In genomic region chr10:127872871-127873600, GRCh38 we compare ENCODE assay signal across 1 cellular context.
TF ChIP-seq lines count a peak whose summit lies in the region.

No MANE protein-coding gene starts in this region.

TF ChIP-seq in H1, 55 proteins besides CTCF, POLR2A, EP300 and RAD21 (continued from another document):
- TF ChIP-seq, protein P1, sequence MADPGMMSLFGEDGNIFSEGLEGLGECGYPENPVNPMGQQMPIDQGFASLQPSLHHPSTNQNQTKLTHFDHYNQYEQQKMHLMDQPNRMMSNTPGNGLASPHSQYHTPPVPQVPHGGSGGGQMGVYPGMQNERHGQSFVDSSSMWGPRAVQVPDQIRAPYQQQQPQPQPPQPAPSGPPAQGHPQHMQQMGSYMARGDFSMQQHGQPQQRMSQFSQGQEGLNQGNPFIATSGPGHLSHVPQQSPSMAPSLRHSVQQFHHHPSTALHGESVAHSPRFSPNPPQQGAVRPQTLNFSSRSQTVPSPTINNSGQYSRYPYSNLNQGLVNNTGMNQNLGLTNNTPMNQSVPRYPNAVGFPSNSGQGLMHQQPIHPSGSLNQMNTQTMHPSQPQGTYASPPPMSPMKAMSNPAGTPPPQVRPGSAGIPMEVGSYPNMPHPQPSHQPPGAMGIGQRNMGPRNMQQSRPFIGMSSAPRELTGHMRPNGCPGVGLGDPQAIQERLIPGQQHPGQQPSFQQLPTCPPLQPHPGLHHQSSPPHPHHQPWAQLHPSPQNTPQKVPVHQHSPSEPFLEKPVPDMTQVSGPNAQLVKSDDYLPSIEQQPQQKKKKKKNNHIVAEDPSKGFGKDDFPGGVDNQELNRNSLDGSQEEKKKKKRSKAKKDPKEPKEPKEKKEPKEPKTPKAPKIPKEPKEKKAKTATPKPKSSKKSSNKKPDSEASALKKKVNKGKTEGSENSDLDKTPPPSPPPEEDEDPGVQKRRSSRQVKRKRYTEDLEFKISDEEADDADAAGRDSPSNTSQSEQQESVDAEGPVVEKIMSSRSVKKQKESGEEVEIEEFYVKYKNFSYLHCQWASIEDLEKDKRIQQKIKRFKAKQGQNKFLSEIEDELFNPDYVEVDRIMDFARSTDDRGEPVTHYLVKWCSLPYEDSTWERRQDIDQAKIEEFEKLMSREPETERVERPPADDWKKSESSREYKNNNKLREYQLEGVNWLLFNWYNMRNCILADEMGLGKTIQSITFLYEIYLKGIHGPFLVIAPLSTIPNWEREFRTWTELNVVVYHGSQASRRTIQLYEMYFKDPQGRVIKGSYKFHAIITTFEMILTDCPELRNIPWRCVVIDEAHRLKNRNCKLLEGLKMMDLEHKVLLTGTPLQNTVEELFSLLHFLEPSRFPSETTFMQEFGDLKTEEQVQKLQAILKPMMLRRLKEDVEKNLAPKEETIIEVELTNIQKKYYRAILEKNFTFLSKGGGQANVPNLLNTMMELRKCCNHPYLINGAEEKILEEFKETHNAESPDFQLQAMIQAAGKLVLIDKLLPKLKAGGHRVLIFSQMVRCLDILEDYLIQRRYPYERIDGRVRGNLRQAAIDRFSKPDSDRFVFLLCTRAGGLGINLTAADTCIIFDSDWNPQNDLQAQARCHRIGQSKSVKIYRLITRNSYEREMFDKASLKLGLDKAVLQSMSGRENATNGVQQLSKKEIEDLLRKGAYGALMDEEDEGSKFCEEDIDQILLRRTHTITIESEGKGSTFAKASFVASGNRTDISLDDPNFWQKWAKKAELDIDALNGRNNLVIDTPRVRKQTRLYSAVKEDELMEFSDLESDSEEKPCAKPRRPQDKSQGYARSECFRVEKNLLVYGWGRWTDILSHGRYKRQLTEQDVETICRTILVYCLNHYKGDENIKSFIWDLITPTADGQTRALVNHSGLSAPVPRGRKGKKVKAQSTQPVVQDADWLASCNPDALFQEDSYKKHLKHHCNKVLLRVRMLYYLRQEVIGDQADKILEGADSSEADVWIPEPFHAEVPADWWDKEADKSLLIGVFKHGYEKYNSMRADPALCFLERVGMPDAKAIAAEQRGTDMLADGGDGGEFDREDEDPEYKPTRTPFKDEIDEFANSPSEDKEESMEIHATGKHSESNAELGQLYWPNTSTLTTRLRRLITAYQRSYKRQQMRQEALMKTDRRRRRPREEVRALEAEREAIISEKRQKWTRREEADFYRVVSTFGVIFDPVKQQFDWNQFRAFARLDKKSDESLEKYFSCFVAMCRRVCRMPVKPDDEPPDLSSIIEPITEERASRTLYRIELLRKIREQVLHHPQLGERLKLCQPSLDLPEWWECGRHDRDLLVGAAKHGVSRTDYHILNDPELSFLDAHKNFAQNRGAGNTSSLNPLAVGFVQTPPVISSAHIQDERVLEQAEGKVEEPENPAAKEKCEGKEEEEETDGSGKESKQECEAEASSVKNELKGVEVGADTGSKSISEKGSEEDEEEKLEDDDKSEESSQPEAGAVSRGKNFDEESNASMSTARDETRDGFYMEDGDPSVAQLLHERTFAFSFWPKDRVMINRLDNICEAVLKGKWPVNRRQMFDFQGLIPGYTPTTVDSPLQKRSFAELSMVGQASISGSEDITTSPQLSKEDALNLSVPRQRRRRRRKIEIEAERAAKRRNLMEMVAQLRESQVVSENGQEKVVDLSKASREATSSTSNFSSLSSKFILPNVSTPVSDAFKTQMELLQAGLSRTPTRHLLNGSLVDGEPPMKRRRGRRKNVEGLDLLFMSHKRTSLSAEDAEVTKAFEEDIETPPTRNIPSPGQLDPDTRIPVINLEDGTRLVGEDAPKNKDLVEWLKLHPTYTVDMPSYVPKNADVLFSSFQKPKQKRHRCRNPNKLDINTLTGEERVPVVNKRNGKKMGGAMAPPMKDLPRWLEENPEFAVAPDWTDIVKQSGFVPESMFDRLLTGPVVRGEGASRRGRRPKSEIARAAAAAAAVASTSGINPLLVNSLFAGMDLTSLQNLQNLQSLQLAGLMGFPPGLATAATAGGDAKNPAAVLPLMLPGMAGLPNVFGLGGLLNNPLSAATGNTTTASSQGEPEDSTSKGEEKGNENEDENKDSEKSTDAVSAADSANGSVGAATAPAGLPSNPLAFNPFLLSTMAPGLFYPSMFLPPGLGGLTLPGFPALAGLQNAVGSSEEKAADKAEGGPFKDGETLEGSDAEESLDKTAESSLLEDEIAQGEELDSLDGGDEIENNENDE (IDR thresholded peaks at IDR 0.05; ENCODE audit: insufficient replicate concordance, low read length), result no peak
- TF ChIP-seq PHF8 (conservative IDR thresholded peaks at IDR 0.05; ENCODE audit: low read depth, low read length) (no peak), CEBPB (IDR thresholded peaks at IDR 0.05; ENCODE audit: low read depth, low read length) (no peak), ASH2L (IDR thresholded peaks at IDR 0.05; ENCODE audit: low read length) (no peak), SAP30 (IDR thresholded peaks at IDR 0.05; ENCODE audit: insufficient read depth, insufficient replicate concordance, low read length) (no peak)
